Comparison of ENCODE assay signal across 1 cellular context in genomic region chr16:69339289-69340094, GRCh38.
TF ChIP-seq lines count a peak whose summit lies in the region.

TSS of gene COG8 (minus strand) at chr16:69339564. CDS start at chr16:69339552, 12 bp downstream.
TSS of gene NIP7 (plus strand) at chr16:69339772. CDS start at chr16:69339830, 58 bp downstream.

TF ChIP-seq in K562, 482 proteins besides CTCF, POLR2A, EP300 and RAD21 (continued from another document and continues in another):
- TF ChIP-seq ETS2 (tag; IDR thresholded peaks at IDR 0.05; ENCODE audit: borderline replicate concordance, poor library complexity, severe bottlenecking) (peak; percentile 93), ZNF764 (CRISPR knock-in tag; IDR thresholded peaks at IDR 0.05; ENCODE audit: low read depth) (no peak), STAT6 (CRISPR knock-in tag; IDR thresholded peaks at IDR 0.05) (peak; percentile 77), KDM2B (CRISPR knock-in tag; IDR thresholded peaks at IDR 0.05) (no peak), U2AF2 (optimal IDR thresholded peaks at IDR 0.05; ENCODE audit: low read depth, low read length) (no peak), BRD4 (IDR thresholded peaks at IDR 0.05) (0 out of 2 replicates have a peak, but pooled peaks have one; percentile 52), SNAPC5 (CRISPR knock-in tag; IDR thresholded peaks at IDR 0.05) (no peak), ZNF766 (CRISPR knock-in tag; conservative IDR thresholded peaks at IDR 0.05) (peak; percentile 80), ZNF589 (CRISPR knock-in tag; IDR thresholded peaks at IDR 0.05; ENCODE audit: low read depth) (no peak), RBM22 (IDR thresholded peaks at IDR 0.05; ENCODE audit: low read depth, low read length, poor library complexity, severe bottlenecking) (peak; percentile 69), NONO (IDR thresholded peaks at IDR 0.05; ENCODE audit: low read depth in 2 of 2, low read length in 1 of 2) (peak; percentile 41 to 50; a peak in 1 of 4 replicates), ZNF318 (IDR thresholded peaks at IDR 0.05; ENCODE audit: borderline replicate concordance in 1 of 2, low read depth in 1 of 2) (0 out of 4 replicates have a peak, but pooled peaks of 1 of the 2 experiments have one; percentile 34), PHB (CRISPR knock-in tag; IDR thresholded peaks at IDR 0.05) (no peak), NCOA1 (IDR thresholded peaks at IDR 0.05; ENCODE audit: low read depth) (peak; percentile 87), DLX4 (CRISPR knock-in tag; IDR thresholded peaks at IDR 0.05) (no peak), SNIP1 (IDR thresholded peaks at IDR 0.05; ENCODE audit: low read depth) (peak; percentile 97), SMARCE1 (IDR thresholded peaks at IDR 0.05) (peak; percentile 24; the same call in 1 of the 2 replicates), ELF2 (CRISPR knock-in tag; IDR thresholded peaks at IDR 0.05) (peak; percentile 80; the same call in 1 of the 2 replicates), MCM2 (IDR thresholded peaks at IDR 0.05; ENCODE audit: low read depth) (no peak), FOXA3 (CRISPR knock-in tag; conservative IDR thresholded peaks at IDR 0.05 in 1 of 2, IDR thresholded peaks at IDR 0.05 in 1 of 2) (peak in 1 of 2 experiments; percentile 67; a peak in 1 of 4 replicates), TAF9B (IDR thresholded peaks at IDR 0.05; ENCODE audit: partially characterized antibody) (peak; percentile 97), UBTF (IDR thresholded peaks at IDR 0.05; ENCODE audit: borderline replicate concordance in 1 of 2, low read depth in 2 of 2, low read length in 2 of 2) (peak; percentile 75 to 95; a peak in 3 of 4 replicates), BCLAF1 (IDR thresholded peaks at IDR 0.05; ENCODE audit: borderline replicate concordance in 1 of 2, control insufficient read depth in 1 of 2, low read depth in 2 of 2, low read length in 1 of 2) (peak in 1 of 2 experiments; percentile 91; a peak in 2 of 4 replicates), RBBP5 (IDR thresholded peaks at IDR 0.05; ENCODE audit: borderline replicate concordance, insufficient read depth, low read length, poor library complexity, severe bottlenecking) (peak; percentile 96), AFF1 (IDR thresholded peaks at IDR 0.05; ENCODE audit: low read depth in 1 of 2, partially characterized antibody in 2 of 2) (peak in 1 of 2 experiments; percentile 55), RBFOX2 (IDR thresholded peaks at IDR 0.05; ENCODE audit: low read depth, low read length) (peak; percentile 96), ASH1L (IDR thresholded peaks at IDR 0.05; ENCODE audit: borderline replicate concordance, low read depth, partially characterized antibody) (no peak), CCAR2 (IDR thresholded peaks at IDR 0.05; ENCODE audit: low read depth, low read length) (no peak), MLX (CRISPR knock-in tag; conservative IDR thresholded peaks at IDR 0.05) (no peak), KHSRP (IDR thresholded peaks at IDR 0.05) (no peak), TRIM24 (IDR thresholded peaks at IDR 0.05) (peak in 1 of 2 experiments; percentile 46; a peak in 2 of 4 replicates), DACH1 (IDR thresholded peaks at IDR 0.05; ENCODE audit: partially characterized antibody) (peak; percentile 45), BRD9 (IDR thresholded peaks at IDR 0.05; ENCODE audit: low read depth, partially characterized antibody) (peak; percentile 18)
